Comparison of ENCODE assay signal across 13 cellular contexts in the genomic region with DNA sequence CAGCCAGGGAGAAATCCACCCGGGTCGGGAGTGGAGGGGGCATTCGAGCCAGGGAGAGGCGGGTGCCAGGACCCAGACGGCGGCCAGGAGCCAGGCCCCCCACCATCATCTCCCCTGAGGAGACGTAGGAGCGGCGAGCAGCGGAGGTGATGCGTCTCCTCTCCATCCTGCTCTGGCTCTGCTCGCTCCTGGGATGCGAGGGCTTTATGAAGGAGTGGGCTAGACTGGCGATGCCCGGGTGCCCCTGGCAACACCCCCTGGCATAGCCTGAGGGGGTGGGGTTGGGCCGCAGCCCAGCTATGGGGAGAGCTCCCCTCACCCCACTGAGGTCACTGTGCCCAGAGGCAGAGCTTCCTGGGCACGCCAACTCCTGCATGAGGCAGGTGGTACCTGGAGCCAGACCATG. TPM values are rescaled to one million over a fixed set of nuclear protein-coding genes. Genes with fewer than 3 reads are reported as not detected.
DNase-seq lines count a peak whose midpoint lies in the region; ATAC-seq and TF ChIP-seq lines count a peak whose summit lies in the region.
"Had no signal": no experiment of that assay in that cellular context is flagged by ENCODE, and none has a peak within 500 bp of the region (broad histone marks: within the 10 kb centered on the region; RNA-seq: fewer than 3 reads in every experiment).

A gene (minus strand): TSS at position 180 of the 406 bp plus-strand sequence. CDS start 14 bp downstream, at position 166.

- POLR2A ChIA-PET in GM10248 (lab: Yijun Ruan, JAX): no interaction called here

- H3K27me3 ChIP-seq in esophagus squamous epithelium (peaks cover 0 to 34% (median 0%) of the 10 kb centered on the region in 4 donors), tibial nerve (peaks cover 0 to 24% of the 10 kb centered on the region in 2 donors)

- peak; percentile 60 for DNase-seq in NCI-H446 treated with DMSO at 0.1 percent for 48 hours (lab: John Stamatoyannopoulos, UW)
- DNase-seq in NCI-H446 (lab: John Stamatoyannopoulos, UW): no peak
- DNase-seq in esophagus squamous epithelium (lab: John Stamatoyannopoulos, UW): no peak
- DNase-seq in occipital lobe (lab: John Stamatoyannopoulos, UW): no peak
- no peak for DNase-seq in tibial nerve (ENCODE audit: low spot score in 2 of 2)
- DNase-seq in KG1 (lab: John Stamatoyannopoulos, UW): no peak
- no peak for DNase-seq in GM10248 (ENCODE audit: extremely low spot score)
- DNase-seq: activated CD4-positive, alpha-beta memory T cell treated with anti-CD3 and anti-CD28 coated beads, Interleukin-2, amount 10 ng/mL, durations not matched to agents 7 days and 5 days; CD8-positive, alpha-beta memory T cell; NCI-H2107; SHP77 treated with DMSO at 0.1 percent for 48 hours had no signal

- H3K9me3 ChIP-seq in esophagus squamous epithelium (no peaks in the 10 kb centered on the region), tibial nerve (no peaks in the 10 kb centered on the region)

- no peak for TF ChIP-seq CTCF in esophagus squamous epithelium (IDR thresholded peaks at IDR 0.05)
- no peak for TF ChIP-seq CTCF in tibial nerve (IDR thresholded peaks at IDR 0.05)
- no peak for TF ChIP-seq CTCF in GM10248 (IDR thresholded peaks at IDR 0.05; ENCODE audit: control extremely low read depth, extremely low read depth, low read depth, missing control alignments)

- 61% methylated on average over 4 of the region's 17 CpGs; no CpG with 5 or more reads in 1 of the 2 donors for WGBS in esophagus squamous epithelium, 2 donors
- 71 to 72% methylated on average over 9 to 12 of the region's 17 CpGs for WGBS in tibial nerve, 2 donors

- intact Hi-C loops in esophagus squamous epithelium (cut with DNase I): no loop called here

- peaks cover 28 to 53% (median 33%) of the 10 kb centered on the region in 3 donors for H3K4me1 ChIP-seq in esophagus squamous epithelium
- H3K4me1 ChIP-seq in tibial nerve: peaks cover 0 to 72% (median 34%) of the 10 kb centered on the region in 4 donors

- no peak for ATAC-seq in HG03342 (IDR thresholded peaks at IDR 0.05; ENCODE audit: unreplicated experiment)

- no peak for TF ChIP-seq EP300 in tibial nerve (IDR thresholded peaks at IDR 0.05)

- H3K36me3 ChIP-seq in esophagus squamous epithelium (no peaks in the 10 kb centered on the region), tibial nerve (no peaks in the 10 kb centered on the region)

- H3K27ac ChIP-seq in esophagus squamous epithelium (peak within 1 kb of the TSS in 3 of 4 donors; percentile 58 to 77 (median 64)), tibial nerve (peak within 1 kb of the TSS; percentile 32 to 83 (median 71))
- H3K27ac ChIP-seq: 22Rv1 had no signal

- CTCF ChIA-PET in GM10248 (lab: Yijun Ruan, JAX): interaction anchor here (0.9 to 2.8 kb wide), 3 partner anchors 106 to 220 kb away, joined by 4 to 8 read pairs (median 6); a partner anchor contains a TSS

- TF ChIP-seq POLR2A in esophagus squamous epithelium (IDR thresholded peaks at IDR 0.05) (no peak), tibial nerve (IDR thresholded peaks at IDR 0.05) (no peak)

- H3K4me3 ChIP-seq in esophagus squamous epithelium (no peak within 1 kb of the TSS), tibial nerve (no peak within 1 kb of the TSS)

RNA-seq across cellular contexts. Expression of the gene that starts here (rescaled TPM):
- not detected for total RNA-seq in esophagus squamous epithelium
- total RNA-seq in occipital lobe: 708 TPM
- 10 to 100 TPM in 1 of 4 donors, 1 to 10 TPM in 3; 1.6 to 37.2 (median 7.3) TPM for total RNA-seq in tibial nerve
- total RNA-seq: activated CD4-positive, alpha-beta memory T cell treated with anti-CD3 and anti-CD28 coated beads, Interleukin-2, amount 10 ng/mL, durations not matched to agents 7 days and 5 days; CD8-positive, alpha-beta memory T cell had no signal

Comparison
In these comparisons a context has a peak if more than half of its experiments do, and no peak if none do; other contexts are left out.
1. RNA of the gene that starts here (total RNA-seq): 708 TPM in occipital lobe (single experiment); 1.6 to 37.2 TPM in tibial nerve and not detected in esophagus squamous epithelium; every median in the first group is over 10 times any median in the second.